Comparison of ENCODE assay signal across 3 cellular contexts in the genomic region with DNA sequence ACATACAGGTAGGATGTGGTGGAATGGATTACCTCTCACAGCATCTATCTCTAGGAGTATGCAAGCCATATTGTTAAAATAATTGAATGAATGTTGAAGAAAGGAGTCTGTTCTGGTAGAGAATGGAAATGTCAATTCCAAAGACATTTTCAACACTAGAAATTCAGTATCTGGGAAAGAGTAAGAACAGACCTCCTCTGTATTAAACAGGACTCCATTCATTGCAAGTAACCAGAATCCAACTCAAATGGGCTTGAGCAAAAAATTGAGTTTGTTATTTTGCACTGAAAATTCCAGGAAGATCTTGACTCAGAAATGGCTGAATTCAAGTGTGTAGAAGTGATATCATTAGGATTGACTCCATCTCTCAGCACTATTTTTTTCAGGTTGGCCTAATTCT.
"Had no signal": no experiment of that assay in that cellular context is flagged by ENCODE, and none has a peak within 500 bp of the region (broad histone marks: within the 10 kb centered on the region; RNA-seq: fewer than 3 reads in every experiment).

No MANE protein-coding gene starts in this region.

- DNase-seq: GDM1, GF-D8 had no signal

- H3K4me3 ChIP-seq: GM12878 had no signal
